ENCODE assay signal across 24 cellular contexts in genomic region chr21:32532636-32533035, GRCh38. TPM values are rescaled to one million over a fixed set of nuclear protein-coding genes. Genes with fewer than 3 reads are reported as not detected.
DNase-seq lines count a peak whose midpoint lies in the region; ATAC-seq, FAIRE-seq and TF ChIP-seq lines count a peak whose summit lies in the region.
"Had no signal": no experiment of that assay in that cellular context is flagged by ENCODE, and none has a peak within 500 bp of the region (broad histone marks: within the 10 kb centered on the region; RNA-seq: fewer than 3 reads in every experiment).

No MANE protein-coding gene starts in this region.

- no peak for ATAC-seq in HG03159 (IDR thresholded peaks at IDR 0.05; ENCODE audit: unreplicated experiment)
- ATAC-seq: CD8-positive, alpha-beta T cell; GM12878; HCT116 had no signal

- H3K23ac ChIP-seq in H1 (ENCODE audit: insufficient read length) (no peak overlapping the region), neuronal stem cell (ENCODE audit: low read depth, low read length, poor library complexity) (no peak overlapping the region)

- H2AK5ac ChIP-seq in H1 (ENCODE audit: low read depth, low read length) (peak overlapping the region; percentile 98), neuronal stem cell (ENCODE audit: low read depth, low read length) (peak overlapping the region; percentile 42)

- H3K14ac ChIP-seq in H1 (ENCODE audit: insufficient read length) (no peak overlapping the region), neuronal stem cell (ENCODE audit: low read length) (peak overlapping the region; percentile 99)

- TF ChIP-seq RAD21 in H1 (IDR thresholded peaks at IDR 0.05 in 1 of 2, conservative IDR thresholded peaks at IDR 0.05 in 1 of 2; ENCODE audit: low read depth in 2 of 2, low read length in 2 of 2), result no peak

- H4K5ac ChIP-seq in H1 (ENCODE audit: insufficient read length, low read depth, low read length), result no peak overlapping the region

- H2BK120ac ChIP-seq in H1 (replicated peaks; ENCODE audit: low read depth, low read length) (no peak overlapping the region), neuronal stem cell (ENCODE audit: low read depth, low read length) (no peak overlapping the region)

- no peak for TF ChIP-seq POLR2A in H1 (IDR thresholded peaks at IDR 0.05; ENCODE audit: control extremely low read depth in 1 of 2, low read depth in 2 of 2, low read length in 2 of 2)
- no peak for TF ChIP-seq POLR2A in thyroid gland (IDR thresholded peaks at IDR 0.05)

- H3K79me2 ChIP-seq in MM.1S (ENCODE audit: low read length), result no peaks in the 10 kb centered on the region
- H3K79me2 ChIP-seq in H1 (ENCODE audit: control insufficient read depth in 1 of 2, insufficient read depth in 2 of 2, low read length in 2 of 2), result no peaks in the 10 kb centered on the region

- no peaks in the 10 kb centered on the region for H3K4me1 Mint-ChIP-seq in nephron progenitor cell
- H3K4me1 Mint-ChIP-seq: B cell had no signal

- DNase-seq in MM.1S, result peak; percentile 4
- no peak for DNase-seq in H1 (ENCODE audit: low read depth in 1 of 2, low spot score in 2 of 2)
- DNase-seq in neuronal stem cell (ENCODE audit: low spot score), result no peak
- DNase-seq in thyroid gland, result no peak
- DNase-seq in nephron progenitor cell, result no peak
- no peak for DNase-seq in cerebellar cortex (ENCODE audit: low spot score)
- DNase-seq: Caco-2; CD4-positive, CD25-positive, alpha-beta regulatory T cell; CD8-positive, alpha-beta T cell; DMS153; DMS79; EL; GDM1; GM23248; H9 had no signal

- no peaks in the 10 kb centered on the region for H3K4me1 ChIP-seq in MM.1S (ENCODE audit: low read length)
- H3K4me1 ChIP-seq in H1 (replicated peaks in 1 of 4; ENCODE audit: control insufficient read depth in 3 of 4, insufficient read depth in 4 of 4, low read length in 3 of 4), result no peaks in the 10 kb centered on the region; a peak in 1 of 7 replicates
- peaks cover 0 to 9% of the 10 kb centered on the region in 2 donors for H3K4me1 ChIP-seq in neuronal stem cell (ENCODE audit: control insufficient read depth in 2 of 2, insufficient read depth in 1 of 2, low read depth in 1 of 2, low read length in 2 of 2)
- peaks cover 6 to 25% of the 10 kb centered on the region in 2 donors for H3K4me1 ChIP-seq in thyroid gland
- H3K4me1 ChIP-seq: BLaER1, Caco-2 had no signal

- H3K4ac ChIP-seq in H1 (replicated peaks; ENCODE audit: insufficient read length, low read depth, low read length) (no peak overlapping the region), neuronal stem cell (ENCODE audit: low read length) (no peak overlapping the region)

- no peak overlapping the region for H3K56ac ChIP-seq in H1 (replicated peaks; ENCODE audit: insufficient read length, low read depth, low read length)

- no peaks in the 10 kb centered on the region for H3F3A ChIP-seq in MM.1S (ENCODE audit: insufficient read depth, low read length)

- H4K20me1 ChIP-seq in MM.1S (ENCODE audit: insufficient read depth, low read length) (no peaks in the 10 kb centered on the region), H1 (replicated peaks in 1 of 2; ENCODE audit: control insufficient read depth in 1 of 2, insufficient read depth in 2 of 2, low read length in 2 of 2) (peaks cover 0 to 6% of the 10 kb centered on the region in 2 experiments)
- H4K20me1 ChIP-seq: BLaER1 had no signal

- no peaks in the 10 kb centered on the region for H3K27me3 ChIP-seq in MM.1S (replicated peaks; ENCODE audit: insufficient read depth, low read length)
- no peaks in the 10 kb centered on the region for H3K27me3 ChIP-seq in H1 (replicated peaks in 1 of 4; ENCODE audit: control insufficient read depth in 3 of 4, extremely low read depth in 1 of 4, insufficient read depth in 3 of 4, low read length in 3 of 4)
- peaks cover 0 to 3% (median 0%) of the 10 kb centered on the region in 3 experiments for H3K27me3 ChIP-seq in neuronal stem cell (ENCODE audit: control insufficient read depth in 3 of 3, insufficient read depth in 3 of 3, low read depth in 1 of 3, low read length in 3 of 3)
- no peaks in the 10 kb centered on the region for H3K27me3 ChIP-seq in thyroid gland
- H3K27me3 ChIP-seq: BLaER1 had no signal

- 92% methylated on average over 6 of the region's 6 CpGs; no CpG with 5 or more reads in 1 of the 2 experiments for WGBS in H1 (ENCODE audit: extremely low coverage in 1 of 2, insufficient coverage in 1 of 2, insufficient read length in 1 of 2, insufficient replicate concordance in 2 of 2, low coverage in 1 of 2, low lambda C conversion rate in 2 of 2, missing lambda C conversion rate in 1 of 2), 2 experiments
- no CpG with 5 or more reads among the region's 6 CpGs for WGBS in neuronal stem cell (ENCODE audit: extremely low coverage in 2 of 2, insufficient read length in 2 of 2, insufficient replicate concordance in 1 of 2), 2 donors
- 67% methylated on average over 6 of the region's 6 CpGs; no CpG with 5 or more reads in 1 of the 2 donors for WGBS in thyroid gland, 2 donors

- no peak overlapping the region for H3K4me2 ChIP-seq in MM.1S (ENCODE audit: low read depth, low read length)
- no peak overlapping the region for H3K4me2 ChIP-seq in H1 (ENCODE audit: insufficient read depth in 1 of 2, low read depth in 2 of 2, low read length in 2 of 2)
- H3K4me2 ChIP-seq in neuronal stem cell (ENCODE audit: insufficient read depth, low read length, poor library complexity, severe bottlenecking), result no peak overlapping the region
- H3K4me2 ChIP-seq: BLaER1 had no signal

- H3K9me2 ChIP-seq in MM.1S (replicated peaks; ENCODE audit: insufficient read depth, low read length), result no peaks in the 10 kb centered on the region

- peak overlapping the region; percentile 98; the same call in 1 of the 2 replicates for H2BK15ac ChIP-seq in H1 (ENCODE audit: low read length)
- H2BK15ac ChIP-seq in neuronal stem cell (ENCODE audit: low read length), result no peak overlapping the region

- H2BK20ac ChIP-seq in H1 (ENCODE audit: low read length), result no peak overlapping the region

- no peak overlapping the region for H4K91ac ChIP-seq in H1 (replicated peaks; ENCODE audit: insufficient read length, low read length)
- H4K91ac ChIP-seq in neuronal stem cell (ENCODE audit: low read depth, low read length, poor library complexity), result no peak overlapping the region

- H3K4me3 ChIP-seq in MM.1S (ENCODE audit: low read length), result no peak overlapping the region
- H3K4me3 ChIP-seq in H1 (ENCODE audit: extremely low read depth in 1 of 4, insufficient read depth in 2 of 4, low read depth in 3 of 4, low read length in 4 of 4), result no peak overlapping the region
- no peak overlapping the region for H3K4me3 ChIP-seq in neuronal stem cell (ENCODE audit: low read length in 2 of 2)
- no peak overlapping the region for H3K4me3 ChIP-seq in thyroid gland (replicated peaks in 1 of 3)
- H3K4me3 ChIP-seq: BLaER1, GM12878, GM23248 had no signal

- no peak for FAIRE-seq in H1 (lab: Jason Lieb, UNC)
- FAIRE-seq: GM12878, GM19239 had no signal

- H3K27ac Mint-ChIP-seq in nephron progenitor cell, result no peak overlapping the region
- H3K27ac Mint-ChIP-seq: B cell; CD4-positive, CD25-positive, alpha-beta regulatory T cell; CD8-positive, alpha-beta T cell had no signal

- intact Hi-C loops in thyroid gland (cut with DNase I), result no loop called here

- no peak overlapping the region for H3K4me3 Mint-ChIP-seq in nephron progenitor cell
- H3K4me3 Mint-ChIP-seq: B cell; CD4-positive, CD25-positive, alpha-beta regulatory T cell; CD8-positive, alpha-beta T cell; H9 had no signal

- CTCF ChIA-PET in H1 (lab: Charles Lee; ENCODE audit: partially characterized antibody), result no interaction called here

- H3K36me3 Mint-ChIP-seq in nephron progenitor cell (ENCODE audit: low read depth), result no peaks in the 10 kb centered on the region

- H3K27ac ChIP-seq in MM.1S (ENCODE audit: low read length) (no peak overlapping the region), H1 (ENCODE audit: low read depth, low read length) (no peak overlapping the region), neuronal stem cell (replicated peaks; ENCODE audit: low read length) (no peak overlapping the region), thyroid gland (peak overlapping the region in 2 of 3 donors; percentile 12 to 34)
- H3K27ac ChIP-seq: BLaER1, C4-2B, GM23248 had no signal

- H2AFZ ChIP-seq in MM.1S (ENCODE audit: low read length) (no peak overlapping the region), H1 (ENCODE audit: low read length) (no peak overlapping the region), neuronal stem cell (ENCODE audit: low read length) (no peak overlapping the region)
- H2AFZ ChIP-seq: GM23248 had no signal

- H3K9me3 ChIP-seq in MM.1S (replicated peaks; ENCODE audit: insufficient read depth, low read length) (no peaks in the 10 kb centered on the region), H1 (ENCODE audit: insufficient read depth in 2 of 2, low read depth in 1 of 2, low read length in 1 of 2) (peaks cover 9% of the 10 kb centered on the region in 2 experiments; a peak in 3 of 4 replicates), neuronal stem cell (replicated peaks in 1 of 2; ENCODE audit: control insufficient read depth in 2 of 2, insufficient read depth in 1 of 2, low read depth in 1 of 2, low read length in 2 of 2) (peaks cover 4 to 8% of the 10 kb centered on the region in 2 donors), thyroid gland (no peaks in the 10 kb centered on the region)
- H3K9me3 ChIP-seq: Caco-2 had no signal

- peaks cover 4% of the 10 kb centered on the region; the same call in 1 of the 2 replicates for H3K23me2 ChIP-seq in H1 (ENCODE audit: low read depth, low read length)

- POLR2A ChIA-PET in H1 (lab: Charles Lee; ENCODE audit: partially characterized antibody), result no interaction called here

- H2BK12ac ChIP-seq in H1 (ENCODE audit: low read depth, low read length), result 0 out of 2 replicates have a peak overlapping the region, but pooled peaks have one; percentile 33
- H2BK12ac ChIP-seq in neuronal stem cell (ENCODE audit: low read length), result peak overlapping the region; percentile 96

- no peak overlapping the region for H4K8ac ChIP-seq in H1 (ENCODE audit: extremely low read depth, insufficient read depth, low read length)
- no peak overlapping the region for H4K8ac ChIP-seq in neuronal stem cell (ENCODE audit: low read depth, low read length)

- TF ChIP-seq CTCF in MM.1S (IDR thresholded peaks at IDR 0.05; ENCODE audit: low read length) (no peak), H1 (IDR thresholded peaks at IDR 0.05; ENCODE audit: control extremely low read depth in 1 of 3, insufficient read depth in 1 of 3, low read depth in 1 of 3, low read length in 3 of 3) (no peak), thyroid gland (IDR thresholded peaks at IDR 0.05) (no peak), nephron progenitor cell (IDR thresholded peaks at IDR 0.05) (no peak)

- H3K79me1 ChIP-seq in H1 (ENCODE audit: low read depth, low read length), result peaks cover 4% of the 10 kb centered on the region; the same call in 1 of the 2 replicates
- peaks cover 4% of the 10 kb centered on the region for H3K79me1 ChIP-seq in neuronal stem cell (ENCODE audit: low read depth, low read length)

- no peak for TF ChIP-seq EP300 in H1 (IDR thresholded peaks at IDR 0.05; ENCODE audit: borderline replicate concordance in 1 of 2, low read depth in 2 of 2, low read length in 2 of 2)

- H3K36me3 ChIP-seq in MM.1S (replicated peaks; ENCODE audit: insufficient read depth, low read length) (no peaks in the 10 kb centered on the region), H1 (ENCODE audit: control insufficient read depth in 2 of 4, insufficient read depth in 4 of 4, low read length in 3 of 4) (peaks cover 0 to 3% (median 0%) of the 10 kb centered on the region in 4 experiments; a peak in 1 of 8 replicates), neuronal stem cell (replicated peaks in 1 of 2; ENCODE audit: control insufficient read depth in 2 of 2, insufficient read depth in 2 of 2, low read length in 2 of 2) (peaks cover 0 to 4% of the 10 kb centered on the region in 2 donors), thyroid gland (no peaks in the 10 kb centered on the region)
- H3K36me3 ChIP-seq: BLaER1 had no signal

- H3K27me3 Mint-ChIP-seq in nephron progenitor cell (ENCODE audit: low read depth, poor library complexity), result peaks cover 16% of the 10 kb centered on the region

- H3K18ac ChIP-seq in H1 (ENCODE audit: extremely low read depth, low read length), result no peak overlapping the region
- no peak overlapping the region for H3K18ac ChIP-seq in neuronal stem cell (ENCODE audit: low read length)

- H3K9me3 Mint-ChIP-seq in nephron progenitor cell, result peaks cover 17% of the 10 kb centered on the region
- H3K9me3 Mint-ChIP-seq: CD8-positive, alpha-beta T cell had no signal

- H2BK5ac ChIP-seq in H1 (ENCODE audit: low read depth, low read length) (peak overlapping the region; percentile 90), neuronal stem cell (ENCODE audit: low read length) (no peak overlapping the region)

- no peak overlapping the region for H3K9ac ChIP-seq in MM.1S (ENCODE audit: low read length)
- H3K9ac ChIP-seq in H1 (replicated peaks in 1 of 4; ENCODE audit: extremely low read depth in 1 of 4, low read depth in 3 of 4, low read length in 3 of 4), result no peak overlapping the region
- no peak overlapping the region for H3K9ac ChIP-seq in neuronal stem cell (ENCODE audit: low read depth, low read length, poor library complexity)
- H3K9ac ChIP-seq: BLaER1, GM23248 had no signal

RNA-seq across cellular contexts. Expression of gene TCP10L, which starts 52.7 kb away (rescaled TPM):
- 0.71 and 0.99 TPM in 2 replicates for total RNA-seq in H1 (2021; fragmentation: NEBNext Ultra II Directional; extraction: Animal tissue kit (Norgen Biotek cat#: 25700))
- polyA plus RNA-seq in H1 (2011; rRNA removed), result 0.45 and 0.74 TPM in 2 replicates
- 0.43 TPM for polyA plus RNA-seq in H1 (2011; cell fraction: cytosol; rRNA removed)
- polyA plus RNA-seq in H1 (2011; cell fraction: nucleus; rRNA removed), result 0.76 TPM
- polyA plus RNA-seq in H1 (2012, experiment 1 of 2), result 0.30 to 0.83 TPM (median 0.53 TPM) in 4 replicates
- polyA plus RNA-seq in H1 (2012, experiment 2 of 2), result 0.34 TPM
- 0.22 TPM for polyA plus RNA-seq in H1 (2013, experiment 1 of 2)
- polyA plus RNA-seq in H1 (2013, experiment 2 of 2), result 0.44 TPM
- 0.61 and 0.69 TPM in 2 replicates for polyA minus RNA-seq in H1 (2011; rRNA and poly(A)+ RNA removed)
- not detected for polyA minus RNA-seq in H1 (2011; cell fraction: cytosol; rRNA and poly(A)+ RNA removed)
- 0.50 TPM for polyA minus RNA-seq in H1 (2011; cell fraction: nucleus; rRNA and poly(A)+ RNA removed)
- 2.7 TPM for polyA plus RNA-seq in neuronal stem cell (2013, experiment 1 of 2)
- 2.6 TPM for polyA plus RNA-seq in neuronal stem cell (2013, experiment 2 of 2)
- total RNA-seq in thyroid gland, result 1 to 10 TPM in 2 of 4 donors, under 1 TPM in 2; 0.29 to 2.9 (median 0.73) TPM
- total RNA-seq: A172; Caco-2; CD8-positive, alpha-beta T cell; H4 had no signal
- polyA plus RNA-seq: GM23248 had no signal

Comparison
In these comparisons a context has a peak if more than half of its experiments do, and no peak if none do; other contexts are left out.
1. H3K27ac ChIP-seq: peak in thyroid gland (2 of 3); none in MM.1S (single experiment), H1 (single experiment) and neuronal stem cell (single experiment).